Comparison of ENCODE assay signal across 25 cellular contexts in genomic region chr17:2384439-2385127, GRCh38. TPM values are rescaled to one million over a fixed set of nuclear protein-coding genes. Genes with fewer than 3 reads are reported as not detected.
DNase-seq lines count a peak whose midpoint lies in the region; ATAC-seq and TF ChIP-seq lines count a peak whose summit lies in the region.
"Had no signal": no experiment of that assay in that cellular context is flagged by ENCODE, and none has a peak within 500 bp of the region (broad histone marks: within the 10 kb centered on the region; RNA-seq: fewer than 3 reads in every experiment).

No MANE protein-coding gene starts in this region.

- no peaks in the 10 kb centered on the region for H3K27me3 ChIP-seq in SK-N-SH (ENCODE audit: insufficient read depth)
- no peaks in the 10 kb centered on the region for H3K27me3 ChIP-seq in smooth muscle cell (ENCODE audit: low read depth)
- H3K27me3 ChIP-seq: gastroesophageal sphincter, pancreas had no signal

- no peak for TF ChIP-seq CTCF in SK-N-SH (IDR thresholded peaks at IDR 0.05)
- TF ChIP-seq CTCF in nephron progenitor cell (IDR thresholded peaks at IDR 0.05) = no peak
- TF ChIP-seq CTCF in type B pancreatic cell (conservative IDR thresholded peaks at IDR 0.05) = no peak
- TF ChIP-seq CTCF in smooth muscle cell (IDR thresholded peaks at IDR 0.05; ENCODE audit: borderline replicate concordance, insufficient read depth, poor library complexity, severe bottlenecking) = no peak

- H3K4me2 ChIP-seq in SK-N-SH (no peak overlapping the region), smooth muscle cell (no peak overlapping the region)

- H3K9me3 ChIP-seq in SK-N-SH = no peaks in the 10 kb centered on the region
- no peaks in the 10 kb centered on the region for H3K9me3 ChIP-seq in smooth muscle cell (replicated peaks; ENCODE audit: low read depth)
- H3K9me3 ChIP-seq: gastroesophageal sphincter, pancreas, thoracic aorta had no signal

- H4K20me1 ChIP-seq in SK-N-SH (ENCODE audit: insufficient read depth) = peaks cover 7% of the 10 kb centered on the region; the same call in 1 of the 2 replicates
- peaks cover 28% of the 10 kb centered on the region for H4K20me1 ChIP-seq in smooth muscle cell (ENCODE audit: low read depth)

- peaks cover 0 to 61% of the 10 kb centered on the region in 2 experiments; a peak in 1 of 4 replicates for H3K4me1 ChIP-seq in SK-N-SH (ENCODE audit: control insufficient read depth in 1 of 2, insufficient read depth in 2 of 2, low read depth in 1 of 2, low read length in 1 of 2)
- peaks cover 6% of the 10 kb centered on the region for H3K4me1 ChIP-seq in smooth muscle cell (ENCODE audit: low read depth)

- peak overlapping the region; percentile 76 for H3K27ac Mint-ChIP-seq in central memory CD8-positive, alpha-beta T cell (ENCODE audit: low read depth)
- peak overlapping the region; percentile 82 for H3K27ac Mint-ChIP-seq in nephron progenitor cell
- H3K27ac Mint-ChIP-seq in type B pancreatic cell = no peak overlapping the region
- H3K27ac Mint-ChIP-seq: activated CD4-positive, alpha-beta T cell treated with anti-CD3 and anti-CD28 coated beads for 36 hours; activated CD8-positive, alpha-beta memory T cell treated with anti-CD3 and anti-CD28 coated beads, Interleukin-2, amount 10 ng/mL, durations not matched to agents 7 days and 5 days; activated T-helper 1 cell treated with anti-CD3 and anti-CD28 coated beads, Interleukin-12 subunit alpha, Interleukin-12 subunit beta, Interleukin-2, Interleukin-4 antibody, amounts not matched to agents 30 ng/mL and 10 ng/mL and 1 ng/mL, durations not matched to agents 14 hours and 24 hours and 36 hours had no signal

- peak; percentile 33 for DNase-seq in SK-N-SH
- DNase-seq in central memory CD8-positive, alpha-beta T cell (ENCODE audit: low spot score in 2 of 2) = no peak
- no peak for DNase-seq in nephron progenitor cell
- DNase-seq in type B pancreatic cell (ENCODE audit: extremely low spot score, unreplicated experiment) = no peak
- no peak for DNase-seq in smooth muscle cell (lab: John Stamatoyannopoulos, UW; ENCODE audit: unreplicated experiment)
- DNase-seq in NCI-H524 (lab: John Stamatoyannopoulos, UW) = no peak
- DNase-seq in activated CD4-positive, alpha-beta T cell treated with anti-CD3 and anti-CD28 coated beads, Interleukin-2, amount 50 U/mL, for 48 hours = no peak
- DNase-seq: 8988T; activated CD4-positive, alpha-beta T cell treated with anti-CD3 and anti-CD28 coated beads for 36 hours; activated CD8-positive, alpha-beta memory T cell treated with anti-CD3 and anti-CD28 coated beads, Interleukin-2, amount 10 ng/mL, durations not matched to agents 7 days and 5 days; AML-193; Calu3; H9; mammary epithelial cell; NCI-H1092 treated with DMSO at 0.1 percent for 48 hours; NCI-H2081 treated with DMSO at 0.1 percent for 48 hours; NCI-H446 treated with DMSO at 0.1 percent for 48 hours; stimulated activated CD4-positive, alpha-beta T cell treated with anti-CD3 and anti-CD28 coated beads, Interleukin-1b, Interleukin-23, amount 100 ng/mL, for 48 hours had no signal

- H3K9me2 ChIP-seq in SK-N-SH = no peaks in the 10 kb centered on the region

- H3K36me3 Mint-ChIP-seq in central memory CD8-positive, alpha-beta T cell (ENCODE audit: insufficient read depth) = peaks cover 23% of the 10 kb centered on the region
- peaks cover 10% of the 10 kb centered on the region for H3K36me3 Mint-ChIP-seq in nephron progenitor cell (ENCODE audit: low read depth)
- H3K36me3 Mint-ChIP-seq in type B pancreatic cell = no peaks in the 10 kb centered on the region
- H3K36me3 Mint-ChIP-seq: activated CD8-positive, alpha-beta memory T cell treated with anti-CD3 and anti-CD28 coated beads, Interleukin-2, amount 10 ng/mL, durations not matched to agents 7 days and 5 days had no signal

- TF ChIP-seq EP300 in SK-N-SH (IDR thresholded peaks at IDR 0.05; ENCODE audit: borderline replicate concordance in 1 of 2, low read depth in 1 of 2, low read length in 1 of 2) = no peak

- H3K9ac ChIP-seq in SK-N-SH (no peak overlapping the region), smooth muscle cell (ENCODE audit: low read depth) (no peak overlapping the region)

- no peaks in the 10 kb centered on the region for H3K27me3 Mint-ChIP-seq in central memory CD8-positive, alpha-beta T cell
- no peaks in the 10 kb centered on the region for H3K27me3 Mint-ChIP-seq in nephron progenitor cell (ENCODE audit: low read depth, poor library complexity)
- no peaks in the 10 kb centered on the region for H3K27me3 Mint-ChIP-seq in type B pancreatic cell
- H3K27me3 Mint-ChIP-seq: activated CD4-positive, alpha-beta T cell treated with anti-CD3 and anti-CD28 coated beads for 36 hours; activated CD8-positive, alpha-beta memory T cell treated with anti-CD3 and anti-CD28 coated beads, Interleukin-2, amount 10 ng/mL, durations not matched to agents 7 days and 5 days; stimulated activated memory B cell treated with anti-CD40 and anti-IgM and Interleukin-4, amounts not matched to agents 10 μg/mL and 1 μg/mL and 100 μg/mL, for 72 hours had no signal

- no peak overlapping the region for H3K4me3 Mint-ChIP-seq in central memory CD8-positive, alpha-beta T cell
- peak overlapping the region; percentile 34 for H3K4me3 Mint-ChIP-seq in nephron progenitor cell
- H3K4me3 Mint-ChIP-seq in type B pancreatic cell = peak overlapping the region; percentile 65
- H3K4me3 Mint-ChIP-seq: activated CD4-positive, alpha-beta T cell treated with anti-CD3 and anti-CD28 coated beads for 36 hours; activated CD8-positive, alpha-beta memory T cell treated with anti-CD3 and anti-CD28 coated beads, Interleukin-2, amount 10 ng/mL, durations not matched to agents 7 days and 5 days; activated T-helper 1 cell treated with anti-CD3 and anti-CD28 coated beads, Interleukin-12 subunit alpha, Interleukin-12 subunit beta, Interleukin-2, Interleukin-4 antibody, amounts not matched to agents 30 ng/mL and 10 ng/mL and 1 ng/mL, durations not matched to agents 14 hours and 24 hours and 36 hours; stimulated activated memory B cell treated with anti-CD40 and anti-IgM and Interleukin-4, amounts not matched to agents 10 μg/mL and 1 μg/mL and 100 μg/mL, for 72 hours had no signal

- H3K79me2 ChIP-seq in SK-N-SH (ENCODE audit: insufficient read depth) = no peaks in the 10 kb centered on the region
- peaks cover 12% of the 10 kb centered on the region for H3K79me2 ChIP-seq in smooth muscle cell (ENCODE audit: low read depth)

- H3F3A ChIP-seq in SK-N-SH (replicated peaks; ENCODE audit: insufficient read depth) = peaks cover 10% of the 10 kb centered on the region
- peaks cover 10% of the 10 kb centered on the region for H3F3A ChIP-seq in smooth muscle cell (ENCODE audit: low read depth)

- no peaks in the 10 kb centered on the region for H3K9me3 Mint-ChIP-seq in central memory CD8-positive, alpha-beta T cell
- H3K9me3 Mint-ChIP-seq in nephron progenitor cell (no peaks in the 10 kb centered on the region), type B pancreatic cell (no peaks in the 10 kb centered on the region)
- H3K9me3 Mint-ChIP-seq: activated T-helper 1 cell treated with anti-CD3 and anti-CD28 coated beads, Interleukin-12 subunit alpha, Interleukin-12 subunit beta, Interleukin-2, Interleukin-4 antibody, amounts not matched to agents 30 ng/mL and 10 ng/mL and 1 ng/mL, durations not matched to agents 14 hours and 24 hours and 36 hours; H9; stimulated activated memory B cell treated with anti-CD40 and anti-IgM and Interleukin-4, amounts not matched to agents 10 μg/mL and 1 μg/mL and 100 μg/mL, for 72 hours had no signal

- H3K4me3 ChIP-seq in SK-N-SH (ENCODE audit: low read depth in 2 of 2, low read length in 1 of 2) (no peak overlapping the region), smooth muscle cell (no peak overlapping the region)
- H3K4me3 ChIP-seq: gastroesophageal sphincter, pancreas, thoracic aorta had no signal

- 86% methylated on average over 20 of the region's 22 CpGs for WGBS in SK-N-SH (ENCODE audit: low lambda C conversion rate)
- WGBS in smooth muscle cell (ENCODE audit: low lambda C conversion rate) = 88% methylated on average over 22 of the region's 22 CpGs

- no peak for ATAC-seq in SK-N-SH treated with all-trans-retinoic acid at 6 μM for 48 hours
- ATAC-seq in central memory CD8-positive, alpha-beta T cell (replicated peaks; ENCODE audit: extremely low read depth, poor library complexity, severe bottlenecking) = no peak
- ATAC-seq: activated CD4-positive, alpha-beta T cell treated with anti-CD3 and anti-CD28 coated beads for 36 hours; activated CD8-positive, alpha-beta memory T cell treated with anti-CD3 and anti-CD28 coated beads, Interleukin-2, amount 10 ng/mL, durations not matched to agents 7 days and 5 days; esophagus mucosa; gastroesophageal sphincter; pancreas; stimulated activated memory B cell treated with anti-CD40 and anti-IgM and Interleukin-4, amounts not matched to agents 10 μg/mL and 1 μg/mL and 100 μg/mL, for 72 hours had no signal

- peaks cover 8 to 31% of the 10 kb centered on the region in 2 experiments for H3K36me3 ChIP-seq in SK-N-SH (replicated peaks in 1 of 2; ENCODE audit: control insufficient read depth in 1 of 2, insufficient read depth in 2 of 2, low read length in 1 of 2)
- no peaks in the 10 kb centered on the region for H3K36me3 ChIP-seq in smooth muscle cell (ENCODE audit: low read depth)

- POLR2A ChIA-PET in SK-N-SH (lab: Yijun Ruan, JAX) = no interaction called here

- no peak for TF ChIP-seq RAD21 in SK-N-SH (IDR thresholded peaks at IDR 0.05; ENCODE audit: low read length)

- H2AFZ ChIP-seq in SK-N-SH (ENCODE audit: low read depth) = no peak overlapping the region
- no peak overlapping the region for H2AFZ ChIP-seq in smooth muscle cell (ENCODE audit: low read depth)

- CTCF ChIA-PET in SK-N-SH (lab: Yijun Ruan, JAX) = interaction anchor here (1.7 to 26.4 kb wide), 4 partner anchors 8 to 50 kb away, joined by 4 to 654 read pairs (median 36); partner anchors contain the start of gene MNT

- H3K27ac ChIP-seq in SK-N-SH (ENCODE audit: low read depth in 2 of 2, low read length in 1 of 2) (peak overlapping the region in 1 of 2 experiments; percentile 45; a peak in 1 of 4 replicates), smooth muscle cell (ENCODE audit: low read depth) (no peak overlapping the region)
- H3K27ac ChIP-seq: pancreas, thoracic aorta had no signal

- peaks cover 14% of the 10 kb centered on the region for H3K4me1 Mint-ChIP-seq in central memory CD8-positive, alpha-beta T cell
- H3K4me1 Mint-ChIP-seq in nephron progenitor cell (peaks cover 62% of the 10 kb centered on the region), type B pancreatic cell (ENCODE audit: unreplicated experiment) (peaks cover 35% of the 10 kb centered on the region)

RNA-seq across cellular contexts. Expression of gene MNT, which starts 16.3 kb away (rescaled TPM):
- polyA plus RNA-seq in SK-N-SH (2012; rRNA removed) (7.1 and 7.4 TPM in 2 replicates), smooth muscle cell (5.7 and 9.0 TPM in 2 replicates)
- 3.2 and 4.4 TPM in 2 replicates for polyA plus RNA-seq in SK-N-SH (2012; cell fraction: cytosol; rRNA removed)
- 50.2 and 76.3 TPM in 2 replicates for polyA plus RNA-seq in SK-N-SH (2012; cell fraction: nucleus; rRNA removed)
- total RNA-seq in type B pancreatic cell (ENCODE audit: low replicate concordance) (26.9 and 32.9 TPM in 2 replicates), smooth muscle cell (7.5 and 12.8 TPM in 2 replicates)

RNA-seq across cellular contexts. Expression of gene SGSM2, which starts 47.3 kb away (rescaled TPM):
- polyA plus RNA-seq in SK-N-SH (2012; rRNA removed) = 85.9 and 98.6 TPM in 2 replicates
- 18.0 and 30.4 TPM in 2 replicates for polyA plus RNA-seq in SK-N-SH (2012; cell fraction: cytosol; rRNA removed)
- polyA plus RNA-seq in SK-N-SH (2012; cell fraction: nucleus; rRNA removed) = 605 and 826 TPM in 2 replicates
- 64.1 and 74.3 TPM in 2 replicates for total RNA-seq in type B pancreatic cell (ENCODE audit: low replicate concordance)
- total RNA-seq in smooth muscle cell = 10.4 and 20.8 TPM in 2 replicates
- polyA plus RNA-seq in smooth muscle cell = 26.9 and 33.2 TPM in 2 replicates

RNA-seq across cellular contexts. Expression of gene TSR1, which starts 48.3 kb away (rescaled TPM):
- polyA plus RNA-seq in SK-N-SH (2012; rRNA removed) (26.7 and 29.0 TPM in 2 replicates), smooth muscle cell (17.6 and 23.7 TPM in 2 replicates)
- 26.0 and 27.0 TPM in 2 replicates for polyA plus RNA-seq in SK-N-SH (2012; cell fraction: cytosol; rRNA removed)
- 38.2 and 50.3 TPM in 2 replicates for polyA plus RNA-seq in SK-N-SH (2012; cell fraction: nucleus; rRNA removed)
- total RNA-seq in type B pancreatic cell (ENCODE audit: low replicate concordance) (37.8 and 40.3 TPM in 2 replicates), smooth muscle cell (22.1 and 39.5 TPM in 2 replicates)
